ENCODE assay signal across 8 cellular contexts in genomic region chr18:76983184-76983583, GRCh38.
A peak's percentile ranks its signal among the peaks of the same experiment; 100 is the strongest.
DNase-seq lines count a peak whose midpoint lies in the region; ATAC-seq and TF ChIP-seq lines count a peak whose summit lies in the region.

No MANE protein-coding gene starts in this region.

- intact Hi-C loops in Right ventricle myocardium superior (cut with DNase I) (loop anchor here (2.0 kb wide), 1 partner anchor 180 kb away; no protein-coding TSS in a partner anchor), psoas muscle (cut with DNase I) (loop anchor here (1.0 to 5.0 kb wide), 3 partner anchors 56 to 181 kb away; no protein-coding TSS in a partner anchor), aorta (cut with DNase I) (loop anchor here (2.0 to 5.0 kb wide), 2 partner anchors 180 to 181 kb away; no protein-coding TSS in a partner anchor)

- H3K27ac ChIP-seq in SK-N-MC (no peak overlapping the region), psoas muscle (no peak overlapping the region), aorta (ENCODE audit: low read depth in 1 of 2, low read length in 2 of 2) (no peak overlapping the region)

- TF ChIP-seq CTCF in GM12865 (IDR thresholded peaks at IDR 0.05; ENCODE audit: insufficient read depth, low read depth, low read length, missing control alignments) (peak; percentile 94), NB4 (IDR thresholded peaks at IDR 0.05; ENCODE audit: low read depth, low read length) (peak; percentile 88), psoas muscle (IDR thresholded peaks at IDR 0.05) (peak; percentile 91)

- no peaks in the 10 kb centered on the region for H3K27me3 ChIP-seq in psoas muscle (ENCODE audit: insufficient read depth in 3 of 3, low read length in 2 of 3)
- H3K27me3 ChIP-seq in aorta (ENCODE audit: control insufficient read depth in 1 of 2, insufficient read depth in 2 of 2, low read length in 1 of 2) = no peaks in the 10 kb centered on the region

- H3K9me3 ChIP-seq in SK-N-MC (ENCODE audit: low read depth, low read length) = no peaks in the 10 kb centered on the region
- H3K9me3 ChIP-seq in psoas muscle = no peaks in the 10 kb centered on the region
- H3K9me3 ChIP-seq in aorta (ENCODE audit: control insufficient read depth, low read length) = no peaks in the 10 kb centered on the region

- H3K36me3 ChIP-seq in SK-N-MC (ENCODE audit: insufficient read depth, low read length) (no peaks in the 10 kb centered on the region), psoas muscle (ENCODE audit: insufficient read depth in 1 of 2, low read depth in 1 of 2) (peaks cover 0 to 37% of the 10 kb centered on the region in 2 donors), aorta (ENCODE audit: control insufficient read depth in 1 of 2, insufficient read depth in 2 of 2, low read length in 1 of 2) (no peaks in the 10 kb centered on the region)

- DNase-seq in GM12865 (ENCODE audit: low read depth) (peak; percentile 91), NB4 (ENCODE audit: low read depth) (peak; percentile 73), SK-N-MC (ENCODE audit: low read depth, low spot score) (peak; percentile 10), Right ventricle myocardium superior (peak; percentile 90), psoas muscle (peak; percentile 79 to 88), aorta (peak; percentile 90 to 93)
- peak; percentile 87 for DNase-seq in activated naive CD4-positive, alpha-beta T cell treated with anti-CD3 and anti-CD28 coated beads, Interleukin-2, amount 50 U/mL, for 16 hours

- WGBS in psoas muscle, 3 donors = 25 to 29% (median 27%) methylated on average over 15 of the region's 15 CpGs
- 10 to 16% methylated on average over 15 of the region's 15 CpGs for WGBS in aorta, 2 donors

- no peaks in the 10 kb centered on the region for H3K4me1 ChIP-seq in psoas muscle
- no peaks in the 10 kb centered on the region for H3K4me1 ChIP-seq in aorta (ENCODE audit: control insufficient read depth in 1 of 2, insufficient read depth in 2 of 2, low read length in 2 of 2)

- TF ChIP-seq POLR2A in NB4 (IDR thresholded peaks at IDR 0.05; ENCODE audit: extremely low read depth, insufficient read length) = no peak

- peak; percentile 68 for ATAC-seq in HG02610 (IDR thresholded peaks at IDR 0.05; ENCODE audit: unreplicated experiment)
- peak; percentile 87 for ATAC-seq in Right ventricle myocardium superior (ENCODE audit: poor library complexity)
- ATAC-seq in psoas muscle = peak; percentile 86 to 93 (median 90)
- ATAC-seq in aorta (ENCODE audit: low FRiP score) = peak; percentile 83

- no peak overlapping the region for H3K4me3 ChIP-seq in GM12865 (ENCODE audit: low read depth, low read length)
- no peak overlapping the region for H3K4me3 ChIP-seq in NB4 (ENCODE audit: low read depth, low read length)
- H3K4me3 ChIP-seq in SK-N-MC = no peak overlapping the region
- H3K4me3 ChIP-seq in psoas muscle = no peak overlapping the region
- no peak overlapping the region for H3K4me3 ChIP-seq in aorta (ENCODE audit: low read length in 2 of 2)

- H3K9ac ChIP-seq in SK-N-MC (ENCODE audit: insufficient read length) = no peak overlapping the region

Comparison
In these comparisons a context has a peak if more than half of its experiments do, and no peak if none do; other contexts are left out.
1. DNase-seq: peak in every context shown above with its lines; median percentile 92 in aorta; 91 in GM12865; 90 in Right ventricle myocardium superior; 87 in activated naive CD4-positive, alpha-beta T cell treated with anti-CD3 and anti-CD28 coated beads, Interleukin-2, amount 50 U/mL, for 16 hours; 84 in psoas muscle; 73 in NB4; 10 in SK-N-MC.